In genomic region chr10:121596668-121597503, GRCh38 we compare ENCODE assay signal across 1 cellular context.
TF ChIP-seq lines count a peak whose summit lies in the region.

No MANE protein-coding gene starts in this region.

TF ChIP-seq in liver, 16 proteins besides CTCF, POLR2A, EP300 and RAD21 (continued from another document):
- TF ChIP-seq RXRA (IDR thresholded peaks at IDR 0.05) (no peak), NR2F2 (IDR thresholded peaks at IDR 0.05) (no peak), YY1 (IDR thresholded peaks at IDR 0.05) (no peak)
